In the genomic region with DNA sequence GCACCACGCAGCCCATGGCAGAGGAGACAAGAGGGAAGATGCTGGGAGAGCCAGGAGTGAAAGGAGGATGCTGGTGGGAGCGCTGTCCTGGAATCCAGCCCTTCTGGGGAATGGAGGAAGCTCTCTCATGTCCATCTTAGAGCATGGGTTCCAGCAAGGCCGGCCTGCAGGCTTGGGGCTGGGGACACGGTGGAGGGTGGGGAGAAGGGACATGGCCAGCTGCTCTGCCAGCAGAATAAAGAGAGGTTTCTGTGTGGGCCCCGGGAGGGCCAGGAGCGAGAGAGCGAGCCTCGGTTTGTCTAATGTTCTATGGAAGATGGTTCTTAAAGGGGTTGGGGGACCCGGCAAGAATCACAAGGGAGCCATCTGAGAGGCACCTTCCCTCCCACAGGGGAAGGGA, we compare ENCODE assay signal across 1 cellular context.
TF ChIP-seq lines count a peak whose summit lies in the region.

No MANE protein-coding gene starts in this region.

TF ChIP-seq in H1, 55 proteins besides CTCF, POLR2A, EP300 and RAD21 (continued from another document):
- no peak for TF ChIP-seq EGR1 (IDR thresholded peaks at IDR 0.05; ENCODE audit: borderline replicate concordance, low read depth, low read length)
